ENCODE assay signal across 8 cellular contexts in genomic region chrX:134807039-134807729, GRCh38. TPM values are rescaled to one million over a fixed set of nuclear protein-coding genes. Genes with fewer than 3 reads are reported as not detected.
DNase-seq lines count a peak whose midpoint lies in the region; ATAC-seq and TF ChIP-seq lines count a peak whose summit lies in the region.

No MANE protein-coding gene starts in this region.

- H3K9me3 Mint-ChIP-seq in activated T-helper 2 cell treated with anti-CD3 and anti-CD28 coated beads, Interferon-gamma antibody, Interleukin-2, Interleukin-4, amounts not matched to agents 10 μg/mL and 5 μg/mL and 100 μg/mL, durations not matched to agents 14 hours and 24 hours and 36 hours, result no peaks in the 10 kb centered on the region
- no peaks in the 10 kb centered on the region for H3K9me3 Mint-ChIP-seq in natural killer cell

- CTCF ChIA-PET in RWPE1 (lab: Yijun Ruan, JAX), result no interaction called here

- H3K4me1 Mint-ChIP-seq in activated T-helper 2 cell treated with anti-CD3 and anti-CD28 coated beads, Interferon-gamma antibody, Interleukin-2, Interleukin-4, amounts not matched to agents 10 μg/mL and 5 μg/mL and 100 μg/mL, durations not matched to agents 14 hours and 24 hours and 36 hours (ENCODE audit: low read depth), result peaks cover 26% of the 10 kb centered on the region
- peaks cover 5 to 12% of the 10 kb centered on the region in 2 donors for H3K4me1 Mint-ChIP-seq in natural killer cell

- H3K27me3 Mint-ChIP-seq in activated T-helper 2 cell treated with anti-CD3 and anti-CD28 coated beads, Interferon-gamma antibody, Interleukin-2, Interleukin-4, amounts not matched to agents 10 μg/mL and 5 μg/mL and 100 μg/mL, durations not matched to agents 14 hours and 24 hours and 36 hours (ENCODE audit: low read depth), result no peaks in the 10 kb centered on the region
- H3K27me3 Mint-ChIP-seq in natural killer cell (ENCODE audit: low read depth in 2 of 2), result peaks cover 0 to 10% of the 10 kb centered on the region in 2 donors

- intact Hi-C loops in activated T-helper 2 cell treated with anti-CD3 and anti-CD28 coated beads, Interferon-gamma antibody, Interleukin-2, Interleukin-4, amounts not matched to agents 10 μg/mL and 5 μg/mL and 100 μg/mL, durations not matched to agents 14 hours and 24 hours and 36 hours (cut with micrococcal nuclease), result no loop called here
- intact Hi-C loops in natural killer cell (cut with micrococcal nuclease), result no loop called here

- POLR2A ChIA-PET in RWPE1 (lab: Yijun Ruan, JAX; ENCODE audit: low non-redundant PET), result no interaction called here

- H3K4me3 ChIP-seq in LNCaP clone FGC (ENCODE audit: low read depth, low read length), result peak overlapping the region; percentile 67

- peak overlapping the region; percentile 90 for H3K4me3 Mint-ChIP-seq in activated T-helper 2 cell treated with anti-CD3 and anti-CD28 coated beads, Interferon-gamma antibody, Interleukin-2, Interleukin-4, amounts not matched to agents 10 μg/mL and 5 μg/mL and 100 μg/mL, durations not matched to agents 14 hours and 24 hours and 36 hours (ENCODE audit: low read depth)
- H3K4me3 Mint-ChIP-seq in natural killer cell, result peak overlapping the region; percentile 89

- H3K27ac Mint-ChIP-seq in activated T-helper 2 cell treated with anti-CD3 and anti-CD28 coated beads, Interferon-gamma antibody, Interleukin-2, Interleukin-4, amounts not matched to agents 10 μg/mL and 5 μg/mL and 100 μg/mL, durations not matched to agents 14 hours and 24 hours and 36 hours, result peak overlapping the region; percentile 98
- peak overlapping the region; percentile 94 to 97 for H3K27ac Mint-ChIP-seq in natural killer cell

- H3K27ac ChIP-seq in RWPE1, result peak overlapping the region; percentile 74

- DNase-seq in EL (peak; percentile 94), H4 (ENCODE audit: low spot score) (peak; percentile 91), LNCaP clone FGC (ENCODE audit: low read depth) (peak; percentile 70), RWPE1 (ENCODE audit: low spot score) (peak; percentile 75), fibroblast of peridontal ligament (ENCODE audit: extremely low read depth) (peak; percentile 94), natural killer cell (peak; percentile 76)
- DNase-seq in activated T-helper 2 cell treated with anti-CD3 and anti-CD28 coated beads, Interferon-gamma antibody, Interleukin-2, Interleukin-4, amounts not matched to agents 10 μg/mL and 5 μg/mL and 100 μg/mL, durations not matched to agents 14 hours and 24 hours and 36 hours (ENCODE audit: low spot score), result peak; percentile 85
- DNase-seq in stimulated activated naive CD4-positive, alpha-beta T cell (lab: John Stamatoyannopoulos, UW), result peak; percentile 60 to 85 (median 82)

- TF ChIP-seq CTCF in LNCaP clone FGC (IDR thresholded peaks at IDR 0.05; ENCODE audit: control insufficient read depth, extremely low read depth, insufficient read depth) (no peak), RWPE1 (conservative IDR thresholded peaks at IDR 0.05; ENCODE audit: low read depth) (no peak), natural killer cell (IDR thresholded peaks at IDR 0.05) (no peak)

- peak; percentile 91 to 97 (median 95) for ATAC-seq in natural killer cell

- H3K36me3 Mint-ChIP-seq in activated T-helper 2 cell treated with anti-CD3 and anti-CD28 coated beads, Interferon-gamma antibody, Interleukin-2, Interleukin-4, amounts not matched to agents 10 μg/mL and 5 μg/mL and 100 μg/mL, durations not matched to agents 14 hours and 24 hours and 36 hours (ENCODE audit: low read depth), result peaks cover 2% of the 10 kb centered on the region
- no peaks in the 10 kb centered on the region for H3K36me3 Mint-ChIP-seq in natural killer cell

RNA-seq across cellular contexts. Expression of gene PABIR2, which starts 10.2 kb away (rescaled TPM):
- 12.8 and 14.8 TPM in 2 replicates for total RNA-seq in H4 (2014; rRNA removed; shearing (Covaris generic))
- total RNA-seq in activated T-helper 2 cell treated with anti-CD3 and anti-CD28 coated beads, Interferon-gamma antibody, Interleukin-2, Interleukin-4, amounts not matched to agents 10 μg/mL and 5 μg/mL and 100 μg/mL, durations not matched to agents 14 hours and 24 hours and 36 hours, result 34.8 and 39.4 TPM in 2 replicates
- total RNA-seq in natural killer cell, result 10 to 100 TPM; 46.8 to 56.7 (median 55.0) TPM

Comparison
In these comparisons a context has a peak if more than half of its experiments do, and no peak if none do; other contexts are left out.
1. Peak in every context shown above with its lines: DNase-seq, ATAC-seq, H3K4me3 ChIP-seq and H3K27ac ChIP-seq.